10 cellular contexts compared by ENCODE assay signal in genomic region chr3:188792788-188793187, GRCh38.
DNase-seq lines count a peak whose midpoint lies in the region; ATAC-seq, FAIRE-seq and TF ChIP-seq lines count a peak whose summit lies in the region.
"Had no signal": no experiment of that assay in that cellular context is flagged by ENCODE, and none has a peak within 500 bp of the region (broad histone marks: within the 10 kb centered on the region; RNA-seq: fewer than 3 reads in every experiment).

No MANE protein-coding gene starts in this region.

- H4K20me1 ChIP-seq in DOHH2 (ENCODE audit: control insufficient read depth, insufficient read depth, low read depth, low read length) (no peaks in the 10 kb centered on the region), OCI-LY3 (ENCODE audit: insufficient read depth, low read length) (no peaks in the 10 kb centered on the region)

- ATAC-seq in GM18858 (IDR thresholded peaks at IDR 0.05; ENCODE audit: unreplicated experiment): no peak

- DNase-seq in fibroblast of villous mesenchyme (ENCODE audit: low read depth): no peak
- peak in 37 of 56 donors; percentile 5 to 66 (median 21) for DNase-seq in nucleus accumbens (lab: John Stamatoyannopoulos, UW)
- no peak for DNase-seq in GM12892 (ENCODE audit: insufficient read length)
- DNase-seq in middle frontal gyrus (ENCODE audit: extremely low spot score, low spot score): no peak
- no peak for DNase-seq in GM19240 (ENCODE audit: insufficient read length, low spot score)
- DNase-seq: cerebellar nuclear complex had no signal

- no peak overlapping the region for H2AFZ ChIP-seq in OCI-LY3 (ENCODE audit: low read depth, low read length)

- no peaks in the 10 kb centered on the region for H3K9me3 ChIP-seq in DOHH2 (ENCODE audit: control insufficient read depth, insufficient read depth, low read length)
- H3K9me3 ChIP-seq in OCI-LY3 (ENCODE audit: insufficient read depth, low read length): no peaks in the 10 kb centered on the region

- H3K79me2 ChIP-seq in DOHH2 (ENCODE audit: control insufficient read depth, low read length): no peaks in the 10 kb centered on the region
- H3K79me2 ChIP-seq in OCI-LY3 (ENCODE audit: low read length): no peaks in the 10 kb centered on the region

- H3K27ac ChIP-seq in DOHH2 (ENCODE audit: low read depth, low read length) (peak overlapping the region; percentile 34), OCI-LY3 (ENCODE audit: low read length) (no peak overlapping the region)

- H3K4me1 ChIP-seq in DOHH2 (ENCODE audit: control insufficient read depth, low read length) (peaks cover 95% of the 10 kb centered on the region), OCI-LY3 (ENCODE audit: low read length) (peaks cover 43% of the 10 kb centered on the region)

- TF ChIP-seq POLR2A in GM12892 (IDR thresholded peaks at IDR 0.05; ENCODE audit: low read depth, low read length): no peak

- H3K4me3 ChIP-seq in DOHH2 (ENCODE audit: low read length): peak overlapping the region; percentile 16; the same call in 1 of the 2 replicates
- no peak overlapping the region for H3K4me3 ChIP-seq in OCI-LY3 (ENCODE audit: low read length)
- no peak overlapping the region for H3K4me3 ChIP-seq in fibroblast of villous mesenchyme (ENCODE audit: low read depth, low read length)

- H3K36me3 ChIP-seq in DOHH2 (ENCODE audit: control insufficient read depth, low read length): peaks cover 9% of the 10 kb centered on the region; the same call in 1 of the 2 replicates
- H3K36me3 ChIP-seq in OCI-LY3 (replicated peaks; ENCODE audit: low read depth, low read length): no peaks in the 10 kb centered on the region

- TF ChIP-seq CTCF in DOHH2 (IDR thresholded peaks at IDR 0.05; ENCODE audit: low read depth, low read length, poor library complexity, severe bottlenecking) (peak; percentile 53), OCI-LY3 (IDR thresholded peaks at IDR 0.05; ENCODE audit: low read depth, low read length) (no peak; the same call in 1 of the 2 replicates), fibroblast of villous mesenchyme (IDR thresholded peaks at IDR 0.05; ENCODE audit: insufficient read depth, low read depth, low read length) (peak; percentile 40)

- H3K9ac ChIP-seq in OCI-LY3 (ENCODE audit: low read length): peak overlapping the region; percentile 22; the same call in 1 of the 2 replicates

- no peaks in the 10 kb centered on the region for H3K9me2 ChIP-seq in DOHH2 (replicated peaks; ENCODE audit: control insufficient read depth, low read length)

- H3K4me2 ChIP-seq in DOHH2 (ENCODE audit: low read length) (peak overlapping the region; percentile 49), OCI-LY3 (ENCODE audit: low read length) (peak overlapping the region; percentile 16; the same call in 1 of the 2 replicates)

- no peak for FAIRE-seq in GM12892 (lab: Jason Lieb, UNC)
- FAIRE-seq: H54 had no signal

- no peaks in the 10 kb centered on the region for H3K27me3 ChIP-seq in DOHH2 (ENCODE audit: control insufficient read depth, low read length)
- H3K27me3 ChIP-seq in OCI-LY3 (ENCODE audit: low read depth, low read length): no peaks in the 10 kb centered on the region

- H3F3A ChIP-seq in DOHH2 (ENCODE audit: control insufficient read depth, insufficient read depth): peaks cover 25% of the 10 kb centered on the region

Comparison
In these comparisons a context has a peak if more than half of its experiments do, and no peak if none do; other contexts are left out.
1. DNase-seq: peak in nucleus accumbens (37 of 56); none in fibroblast of villous mesenchyme (single experiment), GM12892 (single experiment), middle frontal gyrus (single experiment) and GM19240 (single experiment).